In the genomic region with DNA sequence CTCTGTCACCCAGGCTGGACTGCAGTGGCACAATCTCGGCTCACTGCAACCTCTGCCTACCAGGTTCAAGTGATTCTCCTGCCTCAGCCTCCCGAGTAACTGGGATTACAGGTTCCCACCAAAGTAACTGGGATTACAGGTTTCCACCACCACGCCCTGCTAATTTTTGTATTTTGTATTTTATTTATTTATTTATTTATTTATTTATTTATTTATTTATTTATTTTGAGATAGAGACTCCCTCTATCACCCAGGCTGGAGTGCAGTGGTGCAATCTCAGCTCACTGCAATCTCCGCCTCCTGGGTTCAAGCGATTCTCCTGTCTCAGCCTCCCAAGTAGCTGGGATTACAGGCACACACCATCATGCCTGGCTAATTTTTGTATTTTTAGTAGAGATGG, we compare ENCODE assay signal across 2 cellular contexts.
DNase-seq lines count a peak whose midpoint lies in the region; ATAC-seq, FAIRE-seq and TF ChIP-seq lines count a peak whose summit lies in the region.
"Not testable (repeated sequence)": the region's sequence is repeated elsewhere in the genome, so short reads cannot be mapped to it uniquely, and the experiment has no call there.

No MANE protein-coding gene starts in this region.

- not testable (repeated sequence) for FAIRE-seq in A549 (lab: Jason Lieb, UNC)

- TF ChIP-seq CTCF in A549 (IDR thresholded peaks at IDR 0.05); HEK293 (tag by site-specific recombination; IDR thresholded peaks at IDR 0.05): not testable (repeated sequence)

- not testable (repeated sequence) for H3K4me2 ChIP-seq in A549

- ATAC-seq in A549: not testable (repeated sequence)

- H3K4me3 ChIP-seq in A549; HEK293 (ENCODE audit: low read depth, low read length): not testable (repeated sequence)

- H3K36me3 ChIP-seq in HEK293 (ENCODE audit: control insufficient read depth in 2 of 2, insufficient read depth in 1 of 2, low read length in 2 of 2): not testable (repeated sequence)

- not testable (repeated sequence) for TF ChIP-seq POLR2A in A549 (IDR thresholded peaks at IDR 0.05; ENCODE audit: low read length)

- 42% methylated on average over 5 of the region's 5 CpGs for WGBS in A549 (ENCODE audit: missing lambda C conversion rate)

- CTCF ChIA-PET in A549 (lab: Yijun Ruan, JAX); HEK293 (lab: Yijun Ruan, JAX): not testable (repeated sequence)

- not testable (repeated sequence) for TF ChIP-seq RAD21 in A549 (conservative IDR thresholded peaks at IDR 0.05 in 1 of 2, IDR thresholded peaks at IDR 0.05 in 1 of 2)

- H3K9me3 ChIP-seq in A549; HEK293 (ENCODE audit: control insufficient read depth, insufficient read depth, low read depth, low read length): not testable (repeated sequence)

- TF ChIP-seq EP300 in A549 (IDR thresholded peaks at IDR 0.05): not testable (repeated sequence)

- H3K27ac ChIP-seq in A549; HEK293 (ENCODE audit: extremely low read depth, low read depth, low read length): not testable (repeated sequence)

- not testable (repeated sequence) for DNase-seq in A549 (ENCODE audit: low read depth in 1 of 2, low spot score in 1 of 2)

- H3K4me1 ChIP-seq in A549; HEK293 (ENCODE audit: control insufficient read depth, insufficient read depth, low read length): not testable (repeated sequence)

- POLR2A ChIA-PET in A549 (lab: Yijun Ruan, JAX); HEK293 (lab: Yijun Ruan, JAX): not testable (repeated sequence)

TF ChIP-seq in A549, 52 proteins besides CTCF, POLR2A, EP300 and RAD21:
- peak; percentile 58 for TF ChIP-seq ZC3H11A (IDR thresholded peaks at IDR 0.05)

TF ChIP-seq in HEK293, 187 proteins besides CTCF, POLR2A, EP300 and RAD21:
- TF ChIP-seq ZNF426 (tag by site-specific recombination; IDR thresholded peaks at IDR 0.05) (peak; percentile 51), ZBTB11 (tag by site-specific recombination; conservative IDR thresholded peaks at IDR 0.05; ENCODE audit: low read depth) (peak; percentile 53; the same call in 1 of the 2 replicates), ZNF518A (tag by site-specific recombination; conservative IDR thresholded peaks at IDR 0.05; ENCODE audit: low read depth) (peak; percentile 55; the same call in 1 of the 2 replicates), ZNF623 (tag by site-specific recombination; IDR thresholded peaks at IDR 0.05) (peak; percentile 34; the same call in 1 of the 2 replicates), ZNF394 (tag by site-specific recombination; IDR thresholded peaks at IDR 0.05; ENCODE audit: borderline replicate concordance) (peak; percentile 68; the same call in 1 of the 2 replicates), ZNF555 (tag by site-specific recombination; conservative IDR thresholded peaks at IDR 0.05) (peak; percentile 45), ZBTB8A (tag by site-specific recombination; IDR thresholded peaks at IDR 0.05) (0 out of 2 replicates have a peak, but pooled peaks have one; percentile 19)
